In the genomic region with DNA sequence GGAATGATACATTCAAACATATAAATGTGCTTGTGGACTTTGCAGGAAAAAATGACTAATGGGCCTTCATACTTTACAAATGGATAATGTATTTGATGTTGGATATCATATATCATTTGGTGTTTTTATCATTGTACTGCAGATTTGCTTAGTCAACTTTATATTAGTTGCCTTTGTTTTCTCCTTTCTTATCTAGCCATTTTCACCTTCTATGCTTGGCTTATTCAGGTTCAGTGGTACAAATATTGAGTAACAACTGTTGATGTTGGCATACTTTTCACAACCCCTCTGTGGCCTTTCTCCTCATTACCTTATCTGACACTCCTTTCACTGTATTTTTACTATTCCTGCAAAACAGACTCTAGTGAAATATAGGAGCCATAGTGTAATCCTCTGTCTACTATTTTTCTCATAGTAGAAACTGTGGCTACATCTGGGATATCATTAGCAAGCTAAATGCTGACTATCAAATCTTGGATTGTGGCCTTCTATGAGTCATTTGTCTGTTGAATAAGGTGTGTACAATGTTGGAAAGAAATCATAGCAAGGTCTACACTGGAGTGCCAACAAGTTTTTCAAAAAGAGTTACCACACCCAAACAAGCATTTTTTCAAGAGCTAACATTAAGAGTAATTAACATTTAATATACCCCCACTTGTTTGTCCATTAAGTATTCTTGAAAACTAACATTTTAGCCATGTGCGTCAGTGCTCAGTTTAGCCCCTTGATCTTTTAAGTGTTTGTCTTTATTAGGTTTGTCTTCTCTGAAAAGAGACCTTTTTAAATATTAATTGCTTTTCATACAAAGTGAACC, we compare ENCODE assay signal across 11 cellular contexts.
DNase-seq lines count a peak whose midpoint lies in the region; ATAC-seq and TF ChIP-seq lines count a peak whose summit lies in the region.
"Had no signal": no experiment of that assay in that cellular context is flagged by ENCODE, and none has a peak within 500 bp of the region (broad histone marks: within the 10 kb centered on the region; RNA-seq: fewer than 3 reads in every experiment).

No MANE protein-coding gene starts in this region.

- intact Hi-C loops in thyroid gland (cut with DNase I) = no loop called here

- peak overlapping the region; percentile 34 to 63 (median 41) for H3K27ac ChIP-seq in thyroid gland

- no peaks in the 10 kb centered on the region for H3K9me3 ChIP-seq in thyroid gland

- TF ChIP-seq POLR2A in thyroid gland (IDR thresholded peaks at IDR 0.05) = no peak

- H3K36me3 ChIP-seq in thyroid gland = no peaks in the 10 kb centered on the region

- no peak overlapping the region for H3K4me3 ChIP-seq in astrocyte of the cerebellum (ENCODE audit: low read depth, low read length)
- H3K4me3 ChIP-seq in thyroid gland (replicated peaks in 1 of 3) = no peak overlapping the region
- H3K4me3 ChIP-seq: GM12878 had no signal

- no peak for TF ChIP-seq CTCF in astrocyte of the cerebellum (IDR thresholded peaks at IDR 0.05; ENCODE audit: low read depth, low read length, missing control alignments)
- no peak for TF ChIP-seq CTCF in thyroid gland (IDR thresholded peaks at IDR 0.05)

- 35 to 41% methylated on average over 1 of the region's 1 CpG for WGBS in thyroid gland, 2 donors

- peaks cover 4 to 15% of the 10 kb centered on the region in 2 donors for H3K4me1 ChIP-seq in thyroid gland

- DNase-seq in NCI-H1105 (lab: John Stamatoyannopoulos, UW) = peak; percentile 12
- peak; percentile 77 for DNase-seq in astrocyte of the cerebellum (ENCODE audit: low read depth)
- DNase-seq in kidney glomerular epithelial cell (lab: John Stamatoyannopoulos, UW) = peak; percentile 54
- no peak for DNase-seq in thyroid gland
- no peak for DNase-seq in NCI-H2081 (lab: John Stamatoyannopoulos, UW)
- DNase-seq: activated CD8-positive, alpha-beta memory T cell treated with anti-CD3 and anti-CD28 coated beads, Interleukin-2, amount 50 U/mL, for 48 hours; naive thymus-derived CD8-positive, alpha-beta T cell; stimulated activated CD4-positive, alpha-beta T cell treated with anti-CD3 and anti-CD28 coated beads, Interleukin-15, amount 100 ng/mL, for 24 hours had no signal

- no peaks in the 10 kb centered on the region for H3K27me3 ChIP-seq in thyroid gland

- in situ Hi-C loops in astrocyte of the cerebellum (cut with HindIII; ENCODE audit: low sequenced_read_pairs) = no loop called here

- ATAC-seq in GM21526 (IDR thresholded peaks at IDR 0.05; ENCODE audit: low FRiP score, unreplicated experiment) (no peak), HG02973 (IDR thresholded peaks at IDR 0.05; ENCODE audit: unreplicated experiment) (no peak)
- ATAC-seq: GM12878; naive thymus-derived CD8-positive, alpha-beta T cell had no signal

Comparison
In these comparisons a context has a peak if more than half of its experiments do, and no peak if none do; other contexts are left out.
1. DNase-seq: peak in NCI-H1105 (single experiment), astrocyte of the cerebellum (single experiment) and kidney glomerular epithelial cell (single experiment); none in thyroid gland (0 of 2) and NCI-H2081 (0 of 2).